ENCODE assay signal across 1 cellular context in genomic region chr10:124717911-124718734, GRCh38.
TF ChIP-seq lines count a peak whose summit lies in the region.

No MANE protein-coding gene starts in this region.

TF ChIP-seq in K562, 482 proteins besides CTCF, POLR2A, EP300 and RAD21 (continued from another document):
- TF ChIP-seq MEIS2 (IDR thresholded peaks at IDR 0.05; ENCODE audit: partially characterized antibody) (peak; percentile 96), MEF2A (IDR thresholded peaks at IDR 0.05; ENCODE audit: control insufficient read depth, low read depth, low read length) (0 out of 2 replicates have a peak, but pooled peaks have one; percentile 17), TRIM24 (IDR thresholded peaks at IDR 0.05) (peak; percentile 99), ZNF121 (CRISPR knock-in tag; conservative IDR thresholded peaks at IDR 0.05) (no peak), SMARCA5 (IDR thresholded peaks at IDR 0.05) (0 out of 2 replicates have a peak, but pooled peaks have one; percentile 16), RAD51 (IDR thresholded peaks at IDR 0.05; ENCODE audit: borderline replicate concordance, low read depth) (peak; percentile 40; the same call in 1 of the 2 replicates), CBFB (CRISPR knock-in tag; IDR thresholded peaks at IDR 0.05) (no peak), ZNF197 (CRISPR knock-in tag; IDR thresholded peaks at IDR 0.05; ENCODE audit: low read depth) (peak; percentile 55; the same call in 1 of the 2 replicates), EZH2 (IDR thresholded peaks at IDR 0.05; ENCODE audit: borderline replicate concordance, low read depth, low read length) (no peak), L3MBTL2 (IDR thresholded peaks at IDR 0.05) (peak; percentile 71), SNAPC5 (CRISPR knock-in tag; IDR thresholded peaks at IDR 0.05) (no peak), KLF10 (CRISPR knock-in tag; IDR thresholded peaks at IDR 0.05) (no peak), GABPA (tag; conservative IDR thresholded peaks at IDR 0.05; ENCODE audit: low read depth) (no peak), ZNF778 (CRISPR knock-in tag; IDR thresholded peaks at IDR 0.05) (no peak), TOE1 (IDR thresholded peaks at IDR 0.05; ENCODE audit: borderline replicate concordance) (peak; percentile 68; the same call in 1 of the 2 replicates), TOE1 (CRISPR knock-in tag; IDR thresholded peaks at IDR 0.05; ENCODE audit: borderline replicate concordance, low read depth) (no peak), FOXM1 (IDR thresholded peaks at IDR 0.05; ENCODE audit: low read depth) (peak; percentile 94), FOXM1 (CRISPR knock-in tag; IDR thresholded peaks at IDR 0.05; ENCODE audit: low read depth) (no peak), TAL1 (IDR thresholded peaks at IDR 0.05) (peak; percentile 99), PHF8 (IDR thresholded peaks at IDR 0.05; ENCODE audit: borderline replicate concordance, low read length) (no peak), MLX (CRISPR knock-in tag; conservative IDR thresholded peaks at IDR 0.05) (no peak), COPS2 (conservative IDR thresholded peaks at IDR 0.05) (no peak), NFYB (IDR thresholded peaks at IDR 0.05; ENCODE audit: extremely low read depth, insufficient read length) (no peak), LCOR (CRISPR knock-in tag; IDR thresholded peaks at IDR 0.05) (0 out of 2 replicates have a peak, but pooled peaks have one; percentile 37), OTX1 (CRISPR knock-in tag; IDR thresholded peaks at IDR 0.05) (no peak), E4F1 (CRISPR knock-in tag; IDR thresholded peaks at IDR 0.05; ENCODE audit: borderline replicate concordance) (no peak), GTF2B (IDR thresholded peaks at IDR 0.05; ENCODE audit: extremely low read depth, insufficient read length) (no peak), HMGN3 (IDR thresholded peaks at IDR 0.05; ENCODE audit: borderline replicate concordance, extremely low read depth, insufficient read length, low read depth, low read length) (no peak)
